ENCODE assay signal across 33 cellular contexts in genomic region chr18:63774511-63774910, GRCh38. TPM values are rescaled to one million over a fixed set of nuclear protein-coding genes. Genes with fewer than 3 reads are reported as not detected.
DNase-seq lines count a peak whose midpoint lies in the region; FAIRE-seq and TF ChIP-seq lines count a peak whose summit lies in the region.
"Had no signal": no experiment of that assay in that cellular context is flagged by ENCODE, and none has a peak within 500 bp of the region (broad histone marks: within the 10 kb centered on the region; RNA-seq: fewer than 3 reads in every experiment).

No MANE protein-coding gene starts in this region.

- peak overlapping the region; percentile 29 for H2AK5ac ChIP-seq in mesenchymal stem cell (ENCODE audit: low read length, severe bottlenecking)

- H3K36me3 ChIP-seq in breast epithelium (no peaks in the 10 kb centered on the region), mammary epithelial cell (ENCODE audit: insufficient read depth, low read length) (no peaks in the 10 kb centered on the region), mesenchymal stem cell (ENCODE audit: control insufficient read depth in 1 of 2, insufficient read depth in 2 of 2, low read depth in 1 of 2, low read length in 2 of 2) (no peaks in the 10 kb centered on the region), neural progenitor cell (no peaks in the 10 kb centered on the region)
- H3K36me3 ChIP-seq: pancreas had no signal

- H3K36me3 Mint-ChIP-seq in MCF 10A (ENCODE audit: insufficient read depth, unreplicated experiment) (no peaks in the 10 kb centered on the region), neural progenitor cell (no peaks in the 10 kb centered on the region)
- H3K36me3 Mint-ChIP-seq: activated CD8-positive, alpha-beta memory T cell treated with anti-CD3 and anti-CD28 coated beads, Interleukin-2, amount 10 ng/mL, durations not matched to agents 7 days and 5 days had no signal

- no peak overlapping the region for H3K4ac ChIP-seq in mesenchymal stem cell (ENCODE audit: low read depth in 1 of 2, low read length in 2 of 2)

- H3K27me3 Mint-ChIP-seq in MCF 10A (ENCODE audit: insufficient read depth, unreplicated experiment) (no peaks in the 10 kb centered on the region), neural progenitor cell (ENCODE audit: insufficient read depth, low read depth) (no peaks in the 10 kb centered on the region)

- TF ChIP-seq CTCF in MCF 10A (IDR thresholded peaks at IDR 0.05; ENCODE audit: unreplicated experiment) (no peak), breast epithelium (IDR thresholded peaks at IDR 0.05) (no peak), mammary epithelial cell (conservative IDR thresholded peaks at IDR 0.05 in 1 of 2, IDR thresholded peaks at IDR 0.05 in 1 of 2; ENCODE audit: extremely low read depth in 1 of 2, insufficient read depth in 1 of 2, low read depth in 1 of 2, low read length in 2 of 2) (no peak), neural progenitor cell (IDR thresholded peaks at IDR 0.05) (no peak)

- TF ChIP-seq POLR2A in breast epithelium (IDR thresholded peaks at IDR 0.05): no peak

- H3K18ac ChIP-seq in mesenchymal stem cell (ENCODE audit: low read depth in 1 of 2, low read length in 2 of 2): no peak overlapping the region

- intact Hi-C loops in MCF 10A (cut with micrococcal nuclease): no loop called here
- intact Hi-C loops in breast epithelium (cut with DNase I; ENCODE audit: low total_unique reads): no loop called here
- intact Hi-C loops in mammary epithelial cell (cut with micrococcal nuclease): no loop called here

- H3K79me1 ChIP-seq in mesenchymal stem cell (replicated peaks; ENCODE audit: low read length, poor library complexity, severe bottlenecking): no peaks in the 10 kb centered on the region

- no peak overlapping the region for H2BK12ac ChIP-seq in mesenchymal stem cell (ENCODE audit: low read length in 2 of 2)

- dilution Hi-C loops in mammary epithelial cell (cut with HindIII; ENCODE audit: low sequenced_read_pairs): no loop called here

- no peaks in the 10 kb centered on the region for H3K27me3 ChIP-seq in breast epithelium
- H3K27me3 ChIP-seq in mammary epithelial cell (ENCODE audit: insufficient read depth, low read length): no peaks in the 10 kb centered on the region
- H3K27me3 ChIP-seq in mesenchymal stem cell (ENCODE audit: control insufficient read depth in 1 of 2, insufficient read depth in 1 of 2, low read length in 2 of 2): no peaks in the 10 kb centered on the region
- H3K27me3 ChIP-seq in neural progenitor cell: no peaks in the 10 kb centered on the region
- H3K27me3 ChIP-seq: body of pancreas had no signal

- H3K27ac ChIP-seq in breast epithelium (no peak overlapping the region), mammary epithelial cell (ENCODE audit: insufficient read depth, low read depth, low read length) (peak overlapping the region; percentile 72), mesenchymal stem cell (ENCODE audit: low read length, poor library complexity, severe bottlenecking) (peak overlapping the region; percentile 30), neural progenitor cell (no peak overlapping the region)
- H3K27ac ChIP-seq: body of pancreas, pancreas, SK-N-MC had no signal

- CTCF ChIA-PET in MCF 10A (lab: Yijun Ruan, JAX): interaction anchor here (1.1 to 2.4 kb wide), 2 partner anchors 64 to 161 kb away, joined by 5 to 9 read pairs; no protein-coding TSS in a partner anchor
- CTCF ChIA-PET in mammary epithelial cell (lab: Charles Lee; ENCODE audit: low non-redundant PET): no interaction called here

- peak overlapping the region; percentile 71 for H2AFZ ChIP-seq in mammary epithelial cell (ENCODE audit: low read depth, low read length)
- no peak overlapping the region for H2AFZ ChIP-seq in mesenchymal stem cell (ENCODE audit: low read depth, low read length)
- H2AFZ ChIP-seq in neural progenitor cell (replicated peaks): no peak overlapping the region
- H2AFZ ChIP-seq: GM23338 had no signal

- H4K20me1 ChIP-seq in mammary epithelial cell (ENCODE audit: insufficient read depth, low read length) (no peaks in the 10 kb centered on the region), neural progenitor cell (ENCODE audit: low read depth) (no peaks in the 10 kb centered on the region)

- no peak overlapping the region for H3K9ac ChIP-seq in mammary epithelial cell (ENCODE audit: insufficient read depth, low read length)
- H3K9ac ChIP-seq in mesenchymal stem cell (ENCODE audit: low read length): no peak overlapping the region
- no peak overlapping the region for H3K9ac ChIP-seq in neural progenitor cell

- H3K23ac ChIP-seq in mesenchymal stem cell (ENCODE audit: low read length in 2 of 2): no peak overlapping the region

- H3K4me2 ChIP-seq in mammary epithelial cell (ENCODE audit: insufficient read depth, low read depth, low read length) (peak overlapping the region; percentile 68), mesenchymal stem cell (ENCODE audit: low read length, poor library complexity, severe bottlenecking) (no peak overlapping the region), neural progenitor cell (no peak overlapping the region)
- H3K4me2 ChIP-seq: GM23338 had no signal

- H4K91ac ChIP-seq in mesenchymal stem cell (ENCODE audit: low read length): no peak overlapping the region

- no peak overlapping the region for H2BK5ac ChIP-seq in mesenchymal stem cell (ENCODE audit: low read depth, low read length, poor library complexity, severe bottlenecking)

- POLR2A ChIA-PET in MCF 10A (lab: Yijun Ruan, JAX): interaction anchor here (1.2 to 8.6 kb wide), 2 partner anchors 11 to 95 kb away, joined by 3 to 65 read pairs; no protein-coding TSS in a partner anchor

- DNase-seq in MCF 10A (ENCODE audit: unreplicated experiment) (peak; percentile 8), breast epithelium (ENCODE audit: low spot score in 2 of 2) (no peak), mammary epithelial cell (peak; percentile 34), mesenchymal stem cell (no peak), NCI-H128 (lab: John Stamatoyannopoulos, UW; ENCODE audit: unreplicated experiment) (no peak), HTR-8/SVneo (ENCODE audit: insufficient read length, low spot score) (no peak), neural progenitor cell (ENCODE audit: low spot score) (no peak), HK-2 (ENCODE audit: unreplicated experiment) (no peak)
- DNase-seq: activated CD4-positive, CD25-positive, alpha-beta regulatory T cell; activated CD8-positive, alpha-beta memory T cell treated with anti-CD3 and anti-CD28 coated beads, Interleukin-2, amount 10 ng/mL, durations not matched to agents 7 days and 5 days; activated naive CD4-positive, alpha-beta T cell; activated T-cell treated with anti-CD3 and anti-CD28 coated beads, Interleukin-2, amount 50 U/mL, for 4 hours; AML-193; body of pancreas; CD4-positive, alpha-beta T cell; hypothalamus; Karpas-422; MV-4-11; NCI-H1694; pancreas; stimulated activated naive CD4-positive, alpha-beta T cell had no signal

- no peak overlapping the region for H3K14ac ChIP-seq in mesenchymal stem cell (ENCODE audit: low read length in 2 of 2)

- H3K4me3 ChIP-seq in breast epithelium: no peak overlapping the region
- H3K4me3 ChIP-seq in mammary epithelial cell (replicated peaks in 1 of 3; ENCODE audit: insufficient read depth in 1 of 3, low read depth in 2 of 3, low read length in 3 of 3): no peak overlapping the region
- no peak overlapping the region for H3K4me3 ChIP-seq in mesenchymal stem cell (ENCODE audit: insufficient read depth in 1 of 2, low read depth in 1 of 2, low read length in 2 of 2)
- no peak overlapping the region for H3K4me3 ChIP-seq in neural progenitor cell
- H3K4me3 ChIP-seq: body of pancreas, GM23338, pancreas, SK-N-MC, skin epidermis had no signal

- H3K27ac Mint-ChIP-seq in MCF 10A (ENCODE audit: low read depth, unreplicated experiment) (peak overlapping the region; percentile 21), neural progenitor cell (no peak overlapping the region)
- H3K27ac Mint-ChIP-seq: activated CD8-positive, alpha-beta memory T cell treated with anti-CD3 and anti-CD28 coated beads, Interleukin-2, amount 10 ng/mL, durations not matched to agents 7 days and 5 days; CD4-positive, alpha-beta T cell; GM23338; T-helper 1 cell treated with Interleukin-12 subunit alpha and Interleukin-12 subunit beta and Interleukin-4 antibody, amounts not matched to agents 30 μg/mL and 1 μg/mL, for 36 hours had no signal

- H3K4me3 Mint-ChIP-seq in MCF 10A (ENCODE audit: unreplicated experiment) (peak overlapping the region; percentile 24), neural progenitor cell (no peak overlapping the region)
- H3K4me3 Mint-ChIP-seq: activated CD8-positive, alpha-beta memory T cell treated with anti-CD3 and anti-CD28 coated beads, Interleukin-2, amount 10 ng/mL, durations not matched to agents 7 days and 5 days; activated T-cell treated with anti-CD3 and anti-CD28 coated beads, Interleukin-2, amount 50 U/mL, for 4 hours; CD4-positive, alpha-beta T cell; GM23338; T-helper 1 cell treated with Interleukin-12 subunit alpha and Interleukin-12 subunit beta and Interleukin-4 antibody, amounts not matched to agents 30 μg/mL and 1 μg/mL, for 36 hours had no signal

- BruUV-seq in MCF 10A (replicated peaks; lab: Mats Ljungman, UMichigan) (no TSS peak), mammary epithelial cell (replicated peaks; lab: Mats Ljungman, UMichigan) (no TSS peak)

- peak overlapping the region; percentile 38 for H4K8ac ChIP-seq in mesenchymal stem cell (ENCODE audit: low read length)

- H2BK15ac ChIP-seq in mesenchymal stem cell (ENCODE audit: low read depth, poor library complexity, severe bottlenecking): no peak overlapping the region

- H3K79me2 ChIP-seq in mammary epithelial cell (ENCODE audit: insufficient read depth, low read length) (peaks cover 14% of the 10 kb centered on the region), neural progenitor cell (ENCODE audit: low read depth) (no peaks in the 10 kb centered on the region)

- peaks cover 43% of the 10 kb centered on the region for H3K4me1 Mint-ChIP-seq in MCF 10A (ENCODE audit: insufficient read depth, unreplicated experiment)
- H3K4me1 Mint-ChIP-seq in neural progenitor cell: no peaks in the 10 kb centered on the region
- H3K4me1 Mint-ChIP-seq: activated CD8-positive, alpha-beta memory T cell treated with anti-CD3 and anti-CD28 coated beads, Interleukin-2, amount 10 ng/mL, durations not matched to agents 7 days and 5 days; GM23338 had no signal

- 13% methylated on average over 1 of the region's 1 CpG for WGBS in mammary epithelial cell (ENCODE audit: low coverage, missing lambda C conversion rate)
- 57% methylated on average over 1 of the region's 1 CpG for WGBS in mesenchymal stem cell

- H3F3A ChIP-seq in neural progenitor cell (ENCODE audit: low read depth): no peaks in the 10 kb centered on the region

- H3K9me3 Mint-ChIP-seq in MCF 10A (ENCODE audit: unreplicated experiment) (no peaks in the 10 kb centered on the region), neural progenitor cell (no peaks in the 10 kb centered on the region)
- H3K9me3 Mint-ChIP-seq: activated T-cell treated with anti-CD3 and anti-CD28 coated beads, Interleukin-2, amount 50 U/mL, for 4 hours; GM23338; T-helper 1 cell treated with Interleukin-12 subunit alpha and Interleukin-12 subunit beta and Interleukin-4 antibody, amounts not matched to agents 30 μg/mL and 1 μg/mL, for 36 hours had no signal

- H3K4me1 ChIP-seq in breast epithelium: no peaks in the 10 kb centered on the region
- H3K4me1 ChIP-seq in mammary epithelial cell (ENCODE audit: insufficient read depth, low read length): peaks cover 39% of the 10 kb centered on the region
- H3K4me1 ChIP-seq in mesenchymal stem cell (ENCODE audit: control insufficient read depth, insufficient read depth, low read depth, low read length): peaks cover 3% of the 10 kb centered on the region
- H3K4me1 ChIP-seq in neural progenitor cell: no peaks in the 10 kb centered on the region
- H3K4me1 ChIP-seq: body of pancreas, pancreas had no signal

- FAIRE-seq in HTR-8/SVneo (lab: Jason Lieb, UNC): no peak
- FAIRE-seq: A204.1, GM19239, HepG2, pancreas, TTC549 had no signal

- no peak overlapping the region for H2BK120ac ChIP-seq in mesenchymal stem cell (ENCODE audit: low read depth, low read length)

- in situ Hi-C loops in mammary epithelial cell (cut with MboI; ENCODE audit: low sequenced_read_pairs in 2 of 2): no loop called here

- H3K9me3 ChIP-seq in breast epithelium (no peaks in the 10 kb centered on the region), mammary epithelial cell (replicated peaks; ENCODE audit: insufficient read depth, low read length) (no peaks in the 10 kb centered on the region), mesenchymal stem cell (ENCODE audit: control insufficient read depth, low read length) (no peaks in the 10 kb centered on the region), neural progenitor cell (ENCODE audit: low read depth) (no peaks in the 10 kb centered on the region)
- H3K9me3 ChIP-seq: body of pancreas, pancreas had no signal

RNA-seq across cellular contexts. Expression of gene SERPINB7, which starts 0.7 kb away (rescaled TPM):
- total RNA-seq in MCF 10A (2022) (2.6 and 3.0 TPM in 2 replicates), breast epithelium (not detected), mammary epithelial cell (10 to 100 TPM; 13.5 to 42.6 TPM), neural progenitor cell (ENCODE audit: low replicate concordance) (not detected in 2 replicates)
- 53.2 TPM for polyA plus RNA-seq in mammary epithelial cell
- polyA minus RNA-seq in mammary epithelial cell: 85.5 TPM
- 0.33 TPM for polyA plus RNA-seq in mesenchymal stem cell (2013, experiment 1 of 2)
- 0.37 TPM for polyA plus RNA-seq in mesenchymal stem cell (2013, experiment 2 of 2)
- total RNA-seq: activated CD8-positive, alpha-beta memory T cell treated with anti-CD3 and anti-CD28 coated beads, Interleukin-2, amount 10 ng/mL, durations not matched to agents 7 days and 5 days; activated T-cell treated with anti-CD3 and anti-CD28 coated beads, Interleukin-2, amount 50 U/mL, for 4 hours; body of pancreas; CD4-positive, alpha-beta T cell; cerebellum; dermis microvascular lymphatic vessel endothelial cell; GM23338; HepG2; pancreas; ureter had no signal
- polyA plus RNA-seq: GM23338, HepG2, neural cell, pancreas had no signal

Comparison
In these comparisons a context has a peak if more than half of its experiments do, and no peak if none do; other contexts are left out.
1. DNase-seq: peak in MCF 10A (single experiment) and mammary epithelial cell (single experiment); none in breast epithelium (0 of 2), mesenchymal stem cell (single experiment), NCI-H128 (single experiment), HTR-8/SVneo (single experiment), neural progenitor cell (single experiment) and HK-2 (single experiment).
2. H3K27ac ChIP-seq: peak in mammary epithelial cell (single experiment) and mesenchymal stem cell (single experiment); none in breast epithelium (0 of 2) and neural progenitor cell (single experiment).